ENCODE assay signal across 8 cellular contexts in the genomic region with DNA sequence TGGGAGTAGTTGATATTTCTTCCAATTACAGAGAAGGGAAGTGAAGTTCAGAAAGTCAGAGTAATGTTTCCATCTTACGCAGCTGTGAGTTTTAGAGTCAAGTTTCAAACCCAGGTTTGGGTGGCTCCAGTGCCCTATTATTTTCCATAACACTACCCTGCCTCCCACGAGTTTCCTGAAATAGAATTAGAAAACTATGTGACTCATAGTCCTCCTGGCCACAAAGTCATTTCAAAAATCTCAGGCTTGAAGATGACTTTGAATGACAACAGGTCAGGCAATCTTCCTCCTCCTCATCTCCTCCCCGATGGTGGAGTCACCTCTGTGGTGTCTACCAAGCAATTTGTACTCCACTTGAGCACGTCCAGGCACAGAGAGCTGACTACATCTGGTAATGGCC.
DNase-seq lines count a peak whose midpoint lies in the region; ATAC-seq and TF ChIP-seq lines count a peak whose summit lies in the region.

No MANE protein-coding gene starts in this region.

- no peaks in the 10 kb centered on the region for H3K27me3 Mint-ChIP-seq in T-helper 2 cell treated with Interferon-gamma antibody and Interleukin-4, amounts not matched to agents 5 μg/mL and 100 μg/mL, for 36 hours (ENCODE audit: low read depth)

- H3K36me3 Mint-ChIP-seq in T-helper 2 cell treated with Interferon-gamma antibody and Interleukin-4, amounts not matched to agents 5 μg/mL and 100 μg/mL, for 36 hours (ENCODE audit: low read depth), result peaks cover 29% of the 10 kb centered on the region

- no peaks in the 10 kb centered on the region for H3K4me1 ChIP-seq in ascending aorta

- TF ChIP-seq CTCF in GM20000 (IDR thresholded peaks at IDR 0.05; ENCODE audit: extremely low read depth, missing control alignments) (no peak), ascending aorta (IDR thresholded peaks at IDR 0.05) (no peak)

- H3K9me3 ChIP-seq in ascending aorta, result no peaks in the 10 kb centered on the region

- H3K27ac ChIP-seq in ascending aorta, result no peak overlapping the region

- DNase-seq in T-helper 2 cell treated with Interferon-gamma antibody and Interleukin-4, amounts not matched to agents 5 μg/mL and 100 μg/mL, for 36 hours (ENCODE audit: low spot score), result peak; percentile 70
- DNase-seq in renal cortical epithelial cell (ENCODE audit: low read depth), result peak; percentile 57
- no peak for DNase-seq in amygdala (lab: John Stamatoyannopoulos, UW)
- DNase-seq in UCSD-AML1 (lab: John Stamatoyannopoulos, UW; ENCODE audit: unreplicated experiment), result no peak
- no peak for DNase-seq in GM20000 (ENCODE audit: low spot score)
- no peak for DNase-seq in ascending aorta (ENCODE audit: low spot score in 2 of 2)

- peak overlapping the region; percentile 40 for H3K4me3 Mint-ChIP-seq in T-helper 2 cell treated with Interferon-gamma antibody and Interleukin-4, amounts not matched to agents 5 μg/mL and 100 μg/mL, for 36 hours

- no peaks in the 10 kb centered on the region for H3K36me3 ChIP-seq in ascending aorta

- peak overlapping the region; percentile 64 for H3K27ac Mint-ChIP-seq in T-helper 2 cell treated with Interferon-gamma antibody and Interleukin-4, amounts not matched to agents 5 μg/mL and 100 μg/mL, for 36 hours

- H3K4me1 Mint-ChIP-seq in T-helper 2 cell treated with Interferon-gamma antibody and Interleukin-4, amounts not matched to agents 5 μg/mL and 100 μg/mL, for 36 hours (ENCODE audit: low read depth), result peaks cover 87% of the 10 kb centered on the region

- peak; percentile 51 for ATAC-seq in GM18858 (IDR thresholded peaks at IDR 0.05; ENCODE audit: unreplicated experiment)
- peak; percentile 41 for ATAC-seq in HG02571 (IDR thresholded peaks at IDR 0.05; ENCODE audit: unreplicated experiment)

- H3K27me3 ChIP-seq in ascending aorta, result no peaks in the 10 kb centered on the region

- peaks cover 19% of the 10 kb centered on the region for H3K9me3 Mint-ChIP-seq in T-helper 2 cell treated with Interferon-gamma antibody and Interleukin-4, amounts not matched to agents 5 μg/mL and 100 μg/mL, for 36 hours

- H3K4me3 ChIP-seq in ascending aorta, result no peak overlapping the region

- intact Hi-C loops in ascending aorta (cut with DNase I), result no loop called here

Comparison
In these comparisons a context has a peak if more than half of its experiments do, and no peak if none do; other contexts are left out.
1. DNase-seq: peak in T-helper 2 cell treated with Interferon-gamma antibody and Interleukin-4, amounts not matched to agents 5 μg/mL and 100 μg/mL, for 36 hours (single experiment) and renal cortical epithelial cell (single experiment); none in amygdala (0 of 56), UCSD-AML1 (single experiment), GM20000 (single experiment) and ascending aorta (0 of 2).